Comparison of ENCODE assay signal across 9 cellular contexts in genomic region chr13:36725936-36726335, GRCh38. TPM values are rescaled to one million over a fixed set of nuclear protein-coding genes. Genes with fewer than 3 reads are reported as not detected.
"Had no signal": no experiment of that assay in that cellular context is flagged by ENCODE, and none has a peak within 500 bp of the region (broad histone marks: within the 10 kb centered on the region; RNA-seq: fewer than 3 reads in every experiment).

No MANE protein-coding gene starts in this region.

- H3K27ac Mint-ChIP-seq: GM23338, H9, HFFc6 had no signal

- H3K4me3 Mint-ChIP-seq: GM23338, H9, HFFc6 had no signal

- DNase-seq: GM23248, GOT3, H7, H9, HCEC 1CT, HFFc6 had no signal

- H3K9me3 Mint-ChIP-seq: GM23338, H9, HFFc6 had no signal

- ATAC-seq: GM23338, HCT116 had no signal

RNA-seq across cellular contexts. Expression of gene SERTM1, which starts 52.1 kb away (rescaled TPM):
- total RNA-seq: GM23248, H4, HFFc6 had no signal
